Comparison of ENCODE assay signal across 25 cellular contexts in the genomic region with DNA sequence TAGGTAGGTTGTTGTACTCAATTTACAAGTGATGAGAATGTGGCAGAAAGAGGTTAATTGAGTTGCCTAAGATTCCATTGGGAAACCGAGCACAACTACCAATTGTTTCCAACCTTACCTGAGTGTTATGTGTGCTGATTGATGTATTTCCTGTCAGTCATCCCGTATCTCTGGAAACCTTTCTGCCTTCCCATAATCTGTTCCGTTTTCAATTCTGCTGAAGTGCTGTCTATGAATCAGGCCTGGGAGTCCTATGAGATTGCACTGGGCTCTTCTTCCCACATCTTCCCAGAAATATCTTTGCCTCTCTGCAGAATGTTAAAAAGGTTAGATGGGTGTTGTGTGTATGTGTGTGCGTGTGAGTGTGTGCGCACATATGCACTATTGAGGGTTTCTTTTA.
"Had no signal": no experiment of that assay in that cellular context is flagged by ENCODE, and none has a peak within 500 bp of the region (broad histone marks: within the 10 kb centered on the region; RNA-seq: fewer than 3 reads in every experiment).

No MANE protein-coding gene starts in this region.

- H3K27ac ChIP-seq: brain microvascular endothelial cell, epithelial cell of prostate, WERI-Rb-1 had no signal

- DNase-seq: activated B cell treated with CpG ODN at 0.5 μM for 24 hours; activated CD4-positive, alpha-beta T cell treated with anti-CD3 and anti-CD28 coated beads for 48 hours; activated CD4-positive, alpha-beta T cell treated with anti-CD3 and anti-CD28 coated beads, Interleukin-2, amount 50 U/mL, for 1 hour; activated CD4-positive, alpha-beta T cell treated with anti-CD3 and anti-CD28 coated beads, Interleukin-2, amount 50 U/mL, for 48 hours; activated CD8-positive, alpha-beta memory T cell treated with anti-CD3 and anti-CD28 coated beads for 24 hours; activated CD8-positive, alpha-beta T cell treated with anti-CD3 and anti-CD28 coated beads for 36 hours; activated effector memory CD4-positive, alpha-beta T cell treated with Interleukin-2 at 50 U/mL for 16 hours; activated gamma-delta T cell treated with Interleukin-2 at 50 U/mL for 16 hours; activated naive CD4-positive, alpha-beta T cell treated with anti-CD3 and anti-CD28 coated beads, Interleukin-2, amount 50 U/mL, for 16 hours; activated naive CD4-positive, alpha-beta T cell treated with Interleukin-2 at 50 U/mL for 16 hours; activated T-cell treated with anti-CD3 and anti-CD28 coated beads, Interleukin-2, amount 50 U/mL, for 4 hours; amniotic stem cell; anterior cingulate cortex; brain microvascular endothelial cell; cortex of kidney; dermis blood vessel endothelial cell; effector CD4-positive, alpha-beta T cell; foreskin fibroblast; T-helper 1 cell; T-helper 17 cell; T1000; WERI-Rb-1 had no signal

- H3K27me3 ChIP-seq: brain microvascular endothelial cell had no signal

- H3K36me3 ChIP-seq: brain microvascular endothelial cell, WERI-Rb-1 had no signal

- ATAC-seq: activated CD4-positive, CD25-positive, alpha-beta regulatory T cell treated with anti-CD3 and anti-CD28 coated beads, Interleukin-2, amount 50 U/mL, for 24 hours; activated CD8-positive, alpha-beta T cell treated with anti-CD3 and anti-CD28 coated beads for 36 hours; activated T-cell treated with anti-CD3 and anti-CD28 coated beads, Interleukin-2, amount 50 U/mL, for 4 hours; activated T-helper 17 cell treated with anti-CD3 and anti-CD28 coated beads, Interleukin-2, amount 50 U/mL, for 72 hours; T-helper 17 cell had no signal
